In genomic region chr1:59667020-59667419, GRCh38 we compare ENCODE assay signal across 22 cellular contexts.
"Had no signal": no experiment of that assay in that cellular context is flagged by ENCODE, and none has a peak within 500 bp of the region (broad histone marks: within the 10 kb centered on the region; RNA-seq: fewer than 3 reads in every experiment).

No MANE protein-coding gene starts in this region.

- H3K36me3 ChIP-seq: SJSA1 had no signal

- H3K27ac Mint-ChIP-seq: IgD-negative memory B cell had no signal

- H3K9ac ChIP-seq: KMS-11 had no signal

- FAIRE-seq: K562, RCC 7860 had no signal

- H3K27me3 Mint-ChIP-seq: IgD-negative memory B cell had no signal

- DNase-seq: Kasumi-1, NCI-H1092 treated with DMSO at 0.1 percent for 48 hours, NCI-H1436, NCI-H187, NCI-H2029, NCI-H2081 treated with DMSO at 0.1 percent for 48 hours, NCI-H2171, NCI-H226, NCI-H446, NCI-H510A, NCI-H524 treated with DMSO at 0.1 percent for 48 hours, NCI-H69, NCI-H774, Right ventricle myocardium superior, RPMI8226, SIG-M5 had no signal

- H3K27ac ChIP-seq: KMS-11, SJSA1, SK-N-MC had no signal

- H3K4me3 Mint-ChIP-seq: IgD-negative memory B cell had no signal

- H3K4me3 ChIP-seq: K562, SJSA1, SK-N-MC had no signal

- H3K9me3 Mint-ChIP-seq: IgD-negative memory B cell had no signal

- H3K27me3 ChIP-seq: SJSA1 had no signal

- H3K4me2 ChIP-seq: KMS-11 had no signal

- ATAC-seq: K562 had no signal
